21 cellular contexts compared by ENCODE assay signal in the genomic region with DNA sequence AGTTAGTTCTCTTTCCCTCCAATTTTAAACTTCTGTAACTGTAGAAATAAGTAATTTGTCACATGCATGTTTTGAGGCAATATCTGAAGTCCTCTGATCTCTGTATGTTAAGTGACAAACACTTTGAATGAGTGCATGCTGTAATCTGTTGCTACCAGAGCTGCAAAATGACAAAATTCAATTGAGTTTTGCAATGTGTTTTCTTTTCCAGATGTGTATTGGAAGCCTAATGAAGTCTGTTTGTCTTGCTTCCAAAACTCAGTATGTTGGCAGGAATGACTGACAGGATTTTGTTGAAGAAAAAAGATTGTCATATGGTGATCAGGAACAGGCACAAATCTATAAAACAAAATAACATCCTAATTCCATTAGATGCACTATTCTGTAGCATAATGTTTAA.
"Had no signal": no experiment of that assay in that cellular context is flagged by ENCODE, and none has a peak within 500 bp of the region (broad histone marks: within the 10 kb centered on the region; RNA-seq: fewer than 3 reads in every experiment).

No MANE protein-coding gene starts in this region.

- H3K27me3 ChIP-seq: colonic mucosa, dorsolateral prefrontal cortex, esophagus muscularis mucosa, gastrocnemius medialis, heart right ventricle, left lung had no signal

- ATAC-seq: gastrocnemius medialis; heart right ventricle; left cardiac atrium; left lung; left ventricle myocardium superior; lower lobe of right lung; naive thymus-derived CD4-positive, alpha-beta T cell had no signal

- H3K27ac ChIP-seq: colonic mucosa, dorsolateral prefrontal cortex, esophagus muscularis mucosa, gastrocnemius medialis, heart right ventricle, left lung, lower lobe of right lung had no signal

- DNase-seq: colonic mucosa; cortex of kidney; dermis blood vessel endothelial cell; dorsolateral prefrontal cortex; effector CD4-positive, alpha-beta T cell; effector memory CD4-positive, alpha-beta T cell; foreskin fibroblast; foreskin melanocyte; gastrocnemius medialis; glutamatergic neuron; head of caudate nucleus; heart right ventricle; hippocampal formation; left cardiac atrium; left lung; left ventricle myocardium superior; lower lobe of right lung; mesenchymal stem cell; midbrain; naive thymus-derived CD4-positive, alpha-beta T cell had no signal

- H3K4me3 ChIP-seq: colonic mucosa, dorsolateral prefrontal cortex, esophagus muscularis mucosa, gastrocnemius medialis, heart right ventricle, left lung, lower lobe of right lung had no signal

- H3K4me1 ChIP-seq: colonic mucosa, esophagus muscularis mucosa, gastrocnemius medialis, heart right ventricle, left lung, lower lobe of right lung had no signal

- H3K9me3 ChIP-seq: colonic mucosa, esophagus muscularis mucosa, gastrocnemius medialis, heart right ventricle, lower lobe of right lung had no signal

- H3K36me3 ChIP-seq: colonic mucosa, esophagus muscularis mucosa, gastrocnemius medialis, heart right ventricle, left lung, lower lobe of right lung had no signal
